Comparison of ENCODE assay signal across 15 cellular contexts in the genomic region with DNA sequence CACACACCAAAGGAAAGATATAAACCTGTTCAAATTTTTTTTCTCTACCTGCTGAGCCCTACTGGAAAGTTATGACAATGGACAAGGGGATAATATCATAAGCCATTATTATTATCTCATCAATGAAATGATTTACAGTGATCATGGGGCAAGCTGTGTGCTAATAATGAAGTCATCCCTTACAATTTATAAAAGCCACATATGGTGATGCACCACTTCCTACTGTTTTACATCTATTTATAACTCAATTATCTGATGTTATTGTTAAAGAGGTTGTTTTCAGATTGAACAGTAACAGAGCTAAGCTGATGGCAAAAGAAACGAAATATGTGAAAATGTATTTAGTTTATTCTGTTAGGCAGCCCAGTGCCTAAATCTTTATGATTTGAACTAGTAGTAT.
DNase-seq lines count a peak whose midpoint lies in the region; ATAC-seq and TF ChIP-seq lines count a peak whose summit lies in the region.
"Had no signal": no experiment of that assay in that cellular context is flagged by ENCODE, and none has a peak within 500 bp of the region (broad histone marks: within the 10 kb centered on the region; RNA-seq: fewer than 3 reads in every experiment).

No MANE protein-coding gene starts in this region.

- TF ChIP-seq CTCF in cardiac fibroblast (IDR thresholded peaks at IDR 0.05; ENCODE audit: low read depth, low read length) (no peak), osteoblast (IDR thresholded peaks at IDR 0.05; ENCODE audit: extremely low read depth, low read depth, low read length) (no peak)

- peak overlapping the region; percentile 69 for H3K4me2 ChIP-seq in osteoblast (ENCODE audit: insufficient read depth, low read length)

- CTCF ChIA-PET in HEK293T (lab: Yijun Ruan, JAX): no interaction called here

- H3K27ac ChIP-seq in osteoblast (ENCODE audit: low read depth, low read length): peak overlapping the region; percentile 65
- H3K27ac ChIP-seq: colonic mucosa, foreskin keratinocyte had no signal

- no peaks in the 10 kb centered on the region for H4K20me1 ChIP-seq in osteoblast (ENCODE audit: insufficient read depth, low read length)

- H3K9me3 ChIP-seq in osteoblast (ENCODE audit: low read depth, low read length): no peaks in the 10 kb centered on the region
- H3K9me3 ChIP-seq: colonic mucosa had no signal

- H3K79me2 ChIP-seq in osteoblast (ENCODE audit: insufficient read depth, low read length): no peaks in the 10 kb centered on the region

- POLR2A ChIA-PET in HEK293T (lab: Yijun Ruan, JAX): no interaction called here

- ATAC-seq in HG03342 (IDR thresholded peaks at IDR 0.05; ENCODE audit: unreplicated experiment) (no peak), sciatic nerve (no peak), HG03571 (IDR thresholded peaks at IDR 0.05; ENCODE audit: unreplicated experiment) (no peak)
- ATAC-seq: foreskin keratinocyte; stimulated activated naive CD8-positive, alpha-beta T cell treated with anti-CD3 and anti-CD28 coated beads, Interleukin-15, Interleukin-2, amounts not matched to agents 100 U/mL and 50 U/mL, for 24 hours; WTC11 had no signal

- H3K36me3 ChIP-seq in osteoblast (ENCODE audit: insufficient read depth, low read length): no peaks in the 10 kb centered on the region
- H3K36me3 ChIP-seq: colonic mucosa had no signal

- DNase-seq in Ammon's horn (ENCODE audit: low spot score) (peak; percentile 6), LHCN-M2 (ENCODE audit: low read depth) (peak; percentile 24), cardiac fibroblast (ENCODE audit: low read depth in 2 of 2) (peak; percentile 14 to 51), osteoblast (ENCODE audit: insufficient read length, low spot score, missing footprints) (no peak), HEK293T (ENCODE audit: extremely low spot score) (no peak), sciatic nerve (ENCODE audit: low spot score) (no peak)
- DNase-seq: activated naive CD8-positive, alpha-beta T cell treated with anti-CD3 and anti-CD28 coated beads, Interleukin-2, amount 10 ng/mL, durations not matched to agents 7 days and 5 days; colonic mucosa; GF-D8; NCI-H1694 treated with DMSO at 0.1 percent for 48 hours; stimulated activated naive CD8-positive, alpha-beta T cell treated with anti-CD3 and anti-CD28 coated beads, Interleukin-15, Interleukin-2, amounts not matched to agents 100 U/mL and 50 U/mL, for 24 hours had no signal

- H3K4me3 ChIP-seq in cardiac fibroblast (replicated peaks in 1 of 2; ENCODE audit: low read depth in 2 of 2, low read length in 2 of 2) (peak overlapping the region in 1 of 2 donors; percentile 38), osteoblast (ENCODE audit: insufficient read depth, low read length) (peak overlapping the region; percentile 75)
- H3K4me3 ChIP-seq: colonic mucosa had no signal

- H3K27me3 ChIP-seq in osteoblast (ENCODE audit: insufficient read depth, low read length): no peaks in the 10 kb centered on the region
- H3K27me3 ChIP-seq: colonic mucosa, foreskin keratinocyte had no signal

- intact Hi-C loops in sciatic nerve (cut with DNase I): no loop called here

- H2AFZ ChIP-seq in osteoblast (ENCODE audit: low read length): peak overlapping the region; percentile 89

- no peaks in the 10 kb centered on the region for H3K4me1 ChIP-seq in osteoblast (ENCODE audit: insufficient read depth, low read length)
- H3K4me1 ChIP-seq: colonic mucosa, foreskin keratinocyte had no signal

TF ChIP-seq in HEK293T, 16 proteins besides CTCF, POLR2A, EP300 and RAD21:
- TF ChIP-seq L3MBTL2 (conservative IDR thresholded peaks at IDR 0.05): no peak
- no peak for TF ChIP-seq SP1 (IDR thresholded peaks at IDR 0.05)
- no peak for TF ChIP-seq LEF1 (IDR thresholded peaks at IDR 0.05; ENCODE audit: borderline replicate concordance)
- no peak for TF ChIP-seq FOXK2 (IDR thresholded peaks at IDR 0.05)
- TF ChIP-seq SUZ12 (IDR thresholded peaks at IDR 0.05): no peak
- TF ChIP-seq, protein P1, sequence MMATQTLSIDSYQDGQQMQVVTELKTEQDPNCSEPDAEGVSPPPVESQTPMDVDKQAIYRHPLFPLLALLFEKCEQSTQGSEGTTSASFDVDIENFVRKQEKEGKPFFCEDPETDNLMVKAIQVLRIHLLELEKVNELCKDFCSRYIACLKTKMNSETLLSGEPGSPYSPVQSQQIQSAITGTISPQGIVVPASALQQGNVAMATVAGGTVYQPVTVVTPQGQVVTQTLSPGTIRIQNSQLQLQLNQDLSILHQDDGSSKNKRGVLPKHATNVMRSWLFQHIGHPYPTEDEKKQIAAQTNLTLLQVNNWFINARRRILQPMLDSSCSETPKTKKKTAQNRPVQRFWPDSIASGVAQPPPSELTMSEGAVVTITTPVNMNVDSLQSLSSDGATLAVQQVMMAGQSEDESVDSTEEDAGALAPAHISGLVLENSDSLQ (IDR thresholded peaks at IDR 0.05): no peak
- no peak for TF ChIP-seq NFRKB (IDR thresholded peaks at IDR 0.05)
- no peak for TF ChIP-seq BHLHE40 (IDR thresholded peaks at IDR 0.05; ENCODE audit: borderline replicate concordance)
- no peak for TF ChIP-seq ZNF384 (IDR thresholded peaks at IDR 0.05)

Comparison
In these comparisons a context has a peak if more than half of its experiments do, and no peak if none do; other contexts are left out.
1. DNase-seq: peak in Ammon's horn (single experiment), LHCN-M2 (single experiment) and cardiac fibroblast (2 of 2); none in osteoblast (single experiment), HEK293T (single experiment) and sciatic nerve (single experiment).